21 cellular contexts compared by ENCODE assay signal in genomic region chr5:1036504-1037122, GRCh38. TPM values are rescaled to one million over a fixed set of nuclear protein-coding genes. Genes with fewer than 3 reads are reported as not detected.
DNase-seq lines count a peak whose midpoint lies in the region; ATAC-seq and TF ChIP-seq lines count a peak whose summit lies in the region.
"Had no signal": no experiment of that assay in that cellular context is flagged by ENCODE, and none has a peak within 500 bp of the region (broad histone marks: within the 10 kb centered on the region; RNA-seq: fewer than 3 reads in every experiment).

No MANE protein-coding gene starts in this region.

- H4K91ac ChIP-seq in mesenchymal stem cell (ENCODE audit: low read length), result peak overlapping the region; percentile 45

- CTCF ChIA-PET in Panc1 (lab: Charles Lee), result interaction anchor here (0.6 kb wide), 1 partner anchor 102 kb away, joined by 6 read pairs; no protein-coding TSS in a partner anchor
- CTCF ChIA-PET in activated CD8-positive, alpha-beta T cell treated with anti-CD3 and anti-CD28 coated beads for 36 hours (lab: Charles Lee), result no interaction called here

- H3K18ac ChIP-seq in mesenchymal stem cell (ENCODE audit: low read depth in 1 of 2, low read length in 2 of 2), result no peak overlapping the region

- TF ChIP-seq POLR2A in sigmoid colon (IDR thresholded peaks at IDR 0.05) (no peak), vagina (IDR thresholded peaks at IDR 0.05) (no peak)

- in situ Hi-C loops in Panc1 (cut with HindIII; ENCODE audit: low pct_unique_long_range_greater_than_20kb, low sequenced_read_pairs), result no loop called here

- 95% methylated on average over 21 of the region's 22 CpGs for WGBS in mesenchymal stem cell
- WGBS in sigmoid colon, 2 donors, result 73 to 93% methylated on average over 22 of the region's 22 CpGs

- H3K9me3 Mint-ChIP-seq in activated CD8-positive, alpha-beta T cell treated with anti-CD3 and anti-CD28 coated beads for 36 hours, result peaks cover 8% of the 10 kb centered on the region

- H3K79me1 ChIP-seq in mesenchymal stem cell (replicated peaks; ENCODE audit: low read length, poor library complexity, severe bottlenecking), result no peaks in the 10 kb centered on the region

- no peak overlapping the region for H3K4me2 ChIP-seq in mesenchymal stem cell (ENCODE audit: low read length, poor library complexity, severe bottlenecking)

- H3K27ac Mint-ChIP-seq in activated CD8-positive, alpha-beta T cell treated with anti-CD3 and anti-CD28 coated beads for 36 hours, result no peak overlapping the region
- H3K27ac Mint-ChIP-seq: B cell; CD4-positive, CD25-positive, alpha-beta regulatory T cell had no signal

- H2AK5ac ChIP-seq in mesenchymal stem cell (ENCODE audit: low read length, severe bottlenecking), result no peak overlapping the region

- TF ChIP-seq EP300 in sigmoid colon (IDR thresholded peaks at IDR 0.05), result no peak

- H3K27ac ChIP-seq in Panc1 (ENCODE audit: low read length) (no peak overlapping the region), mesenchymal stem cell (ENCODE audit: low read length, poor library complexity, severe bottlenecking) (no peak overlapping the region), sigmoid colon (no peak overlapping the region), vagina (no peak overlapping the region)
- H3K27ac ChIP-seq: SJCRH30 had no signal

- H2BK12ac ChIP-seq in mesenchymal stem cell (ENCODE audit: low read length in 2 of 2), result peak overlapping the region in 1 of 2 experiments; percentile 17

- H3K9me3 ChIP-seq in Panc1 (ENCODE audit: control insufficient read depth, insufficient read depth, low read depth, low read length) (no peaks in the 10 kb centered on the region), mesenchymal stem cell (ENCODE audit: control insufficient read depth, low read length) (no peaks in the 10 kb centered on the region), sigmoid colon (no peaks in the 10 kb centered on the region), vagina (no peaks in the 10 kb centered on the region)
- H3K9me3 ChIP-seq: SJCRH30 had no signal

- no peak overlapping the region for H3K4ac ChIP-seq in mesenchymal stem cell (ENCODE audit: low read depth in 1 of 2, low read length in 2 of 2)

- H3K36me3 Mint-ChIP-seq in activated CD8-positive, alpha-beta T cell treated with anti-CD3 and anti-CD28 coated beads for 36 hours (ENCODE audit: low read depth), result no peaks in the 10 kb centered on the region
- H3K36me3 Mint-ChIP-seq: CD4-positive, CD25-positive, alpha-beta regulatory T cell had no signal

- H3K4me3 ChIP-seq in Panc1 (ENCODE audit: low read depth in 2 of 2, low read length in 2 of 2) (no peak overlapping the region), mesenchymal stem cell (ENCODE audit: insufficient read depth in 1 of 2, low read depth in 1 of 2, low read length in 2 of 2) (peak overlapping the region in 1 of 2 experiments; percentile 27), sigmoid colon (no peak overlapping the region), vagina (no peak overlapping the region)
- H3K4me3 ChIP-seq: GM12878, SJCRH30 had no signal

- H2BK120ac ChIP-seq in mesenchymal stem cell (ENCODE audit: low read depth, low read length), result no peak overlapping the region

- no peak overlapping the region for H3K23ac ChIP-seq in mesenchymal stem cell (ENCODE audit: low read length in 2 of 2)

- H3K27me3 ChIP-seq in Panc1 (ENCODE audit: control insufficient read depth, insufficient read depth, low read length) (no peaks in the 10 kb centered on the region), mesenchymal stem cell (ENCODE audit: control insufficient read depth in 1 of 2, insufficient read depth in 1 of 2, low read length in 2 of 2) (peaks cover 16 to 26% of the 10 kb centered on the region in 2 experiments), sigmoid colon (no peaks in the 10 kb centered on the region), vagina (no peaks in the 10 kb centered on the region)
- H3K27me3 ChIP-seq: SJCRH30 had no signal

- no peak overlapping the region for H2BK5ac ChIP-seq in mesenchymal stem cell (ENCODE audit: low read depth, low read length, poor library complexity, severe bottlenecking)

- H2AFZ ChIP-seq in mesenchymal stem cell (ENCODE audit: low read depth, low read length), result no peak overlapping the region

- POLR2A ChIA-PET in Panc1 (lab: Charles Lee), result no interaction called here
- POLR2A ChIA-PET in activated CD8-positive, alpha-beta T cell treated with anti-CD3 and anti-CD28 coated beads for 36 hours (lab: Charles Lee), result no interaction called here

- H3K36me3 ChIP-seq in Panc1 (ENCODE audit: control insufficient read depth, insufficient read depth, low read length), result no peaks in the 10 kb centered on the region
- H3K36me3 ChIP-seq in mesenchymal stem cell (ENCODE audit: control insufficient read depth in 1 of 2, insufficient read depth in 2 of 2, low read depth in 1 of 2, low read length in 2 of 2), result no peaks in the 10 kb centered on the region
- no peaks in the 10 kb centered on the region for H3K36me3 ChIP-seq in sigmoid colon
- H3K36me3 ChIP-seq in vagina, result no peaks in the 10 kb centered on the region
- H3K36me3 ChIP-seq: SJCRH30 had no signal

- H3K4me1 ChIP-seq in Panc1 (ENCODE audit: control insufficient read depth, insufficient read depth, low read length) (no peaks in the 10 kb centered on the region), mesenchymal stem cell (ENCODE audit: control insufficient read depth, insufficient read depth, low read depth, low read length) (peaks cover 2% of the 10 kb centered on the region), sigmoid colon (no peaks in the 10 kb centered on the region), vagina (no peaks in the 10 kb centered on the region)
- H3K4me1 ChIP-seq: SJCRH30 had no signal

- TF ChIP-seq CTCF in Panc1 (IDR thresholded peaks at IDR 0.05), result no peak
- TF ChIP-seq CTCF in sigmoid colon (IDR thresholded peaks at IDR 0.05), result no peak
- TF ChIP-seq CTCF in vagina (IDR thresholded peaks at IDR 0.05), result no peak
- TF ChIP-seq CTCF in activated CD8-positive, alpha-beta T cell treated with anti-CD3 and anti-CD28 coated beads for 36 hours (IDR thresholded peaks at IDR 0.05), result no peak

- H3K14ac ChIP-seq in mesenchymal stem cell (ENCODE audit: low read length in 2 of 2), result peak overlapping the region in 1 of 2 experiments; percentile 82

- ATAC-seq in Right ventricle myocardium inferior, result no peak
- no peak for ATAC-seq in left cardiac atrium
- ATAC-seq in Panc1, result peak; percentile 9; the same call in 1 of the 2 replicates
- no peak for ATAC-seq in activated CD8-positive, alpha-beta T cell treated with anti-CD3 and anti-CD28 coated beads for 36 hours
- ATAC-seq: GM12878 had no signal

- H3K27me3 Mint-ChIP-seq in activated CD8-positive, alpha-beta T cell treated with anti-CD3 and anti-CD28 coated beads for 36 hours, result peaks cover 2% of the 10 kb centered on the region
- H3K27me3 Mint-ChIP-seq: B cell; CD4-positive, CD25-positive, alpha-beta regulatory T cell had no signal

- H2BK15ac ChIP-seq in mesenchymal stem cell (ENCODE audit: low read depth, poor library complexity, severe bottlenecking), result no peak overlapping the region

- DNase-seq in Right ventricle myocardium inferior (ENCODE audit: missing footprints) (peak; percentile 57), left cardiac atrium (no peak), Panc1 (ENCODE audit: low read depth, low spot score) (no peak), mesenchymal stem cell (no peak), sigmoid colon (peak; percentile 55), vagina (ENCODE audit: extremely low spot score in 2 of 2) (no peak)
- DNase-seq in activated CD4-positive, alpha-beta T cell treated with anti-CD3 and anti-CD28 coated beads, Interleukin-2, amount 50 U/mL, for 4 hours, result no peak
- no peak for DNase-seq in activated CD8-positive, alpha-beta T cell treated with anti-CD3 and anti-CD28 coated beads for 36 hours
- DNase-seq: CD4-positive, CD25-positive, alpha-beta regulatory T cell; DMS 273 treated with DMSO at 0.1 percent for 48 hours; H9; KG1; NCI-H1436; NCI-H1930; NCI-H226; NCI-H774; NK-92 treated with Interleukin-12 subunit alpha and Interleukin-12 subunit beta, amount 100 ng/mL, for 24 hours; SJCRH30 had no signal

- intact Hi-C loops in Right ventricle myocardium inferior (cut with DNase I), result no loop called here
- intact Hi-C loops in left cardiac atrium (cut with DNase I), result no loop called here
- intact Hi-C loops in Panc1 (cut with micrococcal nuclease; ENCODE audit: unreplicated experiment), result no loop called here
- intact Hi-C loops in sigmoid colon (cut with DNase I), result no loop called here
- intact Hi-C loops in vagina (cut with DNase I), result no loop called here
- intact Hi-C loops in activated CD8-positive, alpha-beta T cell treated with anti-CD3 and anti-CD28 coated beads for 36 hours (cut with micrococcal nuclease), result no loop called here

- H4K8ac ChIP-seq in mesenchymal stem cell (ENCODE audit: low read length), result no peak overlapping the region

- H3K4me3 Mint-ChIP-seq in activated CD8-positive, alpha-beta T cell treated with anti-CD3 and anti-CD28 coated beads for 36 hours, result no peak overlapping the region
- H3K4me3 Mint-ChIP-seq: B cell; CD4-positive, CD25-positive, alpha-beta regulatory T cell; H9 had no signal

- no TSS peak for BruUV-seq in Panc1 (replicated peaks; lab: Mats Ljungman, UMichigan)

- H3K9ac ChIP-seq in mesenchymal stem cell (ENCODE audit: low read length), result no peak overlapping the region

- H3K4me1 Mint-ChIP-seq in activated CD8-positive, alpha-beta T cell treated with anti-CD3 and anti-CD28 coated beads for 36 hours (ENCODE audit: low read depth), result peaks cover 4% of the 10 kb centered on the region
- H3K4me1 Mint-ChIP-seq: B cell had no signal

RNA-seq across cellular contexts. Expression of gene NKD2, which starts 28.0 kb away (rescaled TPM):
- total RNA-seq in Right ventricle myocardium inferior (4.4 TPM), left cardiac atrium (10 to 100 TPM in 1 of 2 donors, 1 to 10 TPM in 1; 4.4 to 10.4 TPM), Panc1 (2021; ENCODE audit: unreplicated experiment) (12.3 TPM), sigmoid colon (1 to 10 TPM in 3 of 4 donors, under 1 TPM in 1; 0.71 to 4.4 (median 2.0) TPM), vagina (2.0 TPM)
- 28.7 TPM for polyA plus RNA-seq in Panc1 (2012; ENCODE audit: insufficient read length)
- 6.5 TPM for polyA plus RNA-seq in mesenchymal stem cell (2013, experiment 1 of 2)
- 6.2 TPM for polyA plus RNA-seq in mesenchymal stem cell (2013, experiment 2 of 2)
- polyA plus RNA-seq in sigmoid colon, result 1 to 10 TPM in 2 of 3 donors, under 1 TPM in 1; 0.60 to 4.0 (median 1.8) TPM
- 1 to 10 TPM; 1.5 to 2.3 TPM for total RNA-seq in activated CD8-positive, alpha-beta T cell treated with anti-CD3 and anti-CD28 coated beads for 36 hours
- total RNA-seq: CD4-positive, CD25-positive, alpha-beta regulatory T cell; HT1080; SJCRH30 had no signal
- polyA plus RNA-seq: CD4-positive, CD25-positive, alpha-beta regulatory T cell had no signal

Comparison
In these comparisons a context has a peak if more than half of its experiments do, and no peak if none do; other contexts are left out.
1. DNase-seq: peak in Right ventricle myocardium inferior (single experiment) and sigmoid colon (single experiment); none in left cardiac atrium (single experiment), Panc1 (single experiment), mesenchymal stem cell (single experiment), vagina (0 of 2), activated CD4-positive, alpha-beta T cell treated with anti-CD3 and anti-CD28 coated beads, Interleukin-2, amount 50 U/mL, for 4 hours (0 of 2) and activated CD8-positive, alpha-beta T cell treated with anti-CD3 and anti-CD28 coated beads for 36 hours (single experiment).